ENCODE assay signal across 24 cellular contexts in genomic region chr20:47137231-47137865, GRCh38.
A peak's percentile ranks its signal among the peaks of the same experiment; 100 is the strongest.
DNase-seq lines count a peak whose midpoint lies in the region; ATAC-seq and TF ChIP-seq lines count a peak whose summit lies in the region.
"Had no signal": no experiment of that assay in that cellular context is flagged by ENCODE, and none has a peak within 500 bp of the region (broad histone marks: within the 10 kb centered on the region; RNA-seq: fewer than 3 reads in every experiment).

No MANE protein-coding gene starts in this region.

- no peak overlapping the region for H3K9ac ChIP-seq in endodermal cell (ENCODE audit: extremely low read depth, low read length, poor library complexity, severe bottlenecking)
- H3K9ac ChIP-seq in skeletal muscle satellite cell (ENCODE audit: low read depth, low read length): no peak overlapping the region
- H3K9ac ChIP-seq: parathyroid adenoma had no signal

- 48 to 60% methylated on average over 1 to 4 of the region's 4 CpGs for WGBS in endodermal cell (ENCODE audit: insufficient coverage in 1 of 2, insufficient read length in 1 of 2), 2 experiments
- WGBS in esophagus muscularis mucosa: 63% methylated on average over 4 of the region's 4 CpGs

- H3K27ac ChIP-seq in endodermal cell (ENCODE audit: low read depth, low read length) (no peak overlapping the region), esophagus muscularis mucosa (replicated peaks in 1 of 4) (no peak overlapping the region)
- H3K27ac ChIP-seq: coronary artery, heart right ventricle, left lung, parathyroid adenoma had no signal

- peaks cover 16% of the 10 kb centered on the region for H3K9me3 Mint-ChIP-seq in endodermal cell
- H3K9me3 Mint-ChIP-seq in activated naive CD4-positive, alpha-beta T cell treated with anti-CD3 and anti-CD28 coated beads, Interleukin-2, amount 50 U/mL, for 72 hours: peaks cover 7% of the 10 kb centered on the region in 2 donors
- H3K9me3 Mint-ChIP-seq: activated CD8-positive, alpha-beta T cell treated with anti-CD3 and anti-CD28 coated beads for 36 hours; natural killer cell treated with Interleukin-12 subunit alpha and Interleukin-12 subunit beta and Interleukin-15 and Interleukin-18, amount 100 ng/mL, for 72 hours had no signal

- H3K27ac Mint-ChIP-seq in endodermal cell: peak overlapping the region; percentile 56
- no peak overlapping the region for H3K27ac Mint-ChIP-seq in activated naive CD4-positive, alpha-beta T cell treated with anti-CD3 and anti-CD28 coated beads, Interleukin-2, amount 50 U/mL, for 72 hours
- H3K27ac Mint-ChIP-seq: activated CD8-positive, alpha-beta T cell treated with anti-CD3 and anti-CD28 coated beads for 36 hours; CD8-positive, alpha-beta memory T cell; natural killer cell treated with Interleukin-12 subunit alpha and Interleukin-12 subunit beta and Interleukin-15 and Interleukin-18, amount 100 ng/mL, for 72 hours; stimulated activated memory B cell treated with anti-CD40 and anti-IgM and Interleukin-4, amounts not matched to agents 10 μg/mL and 1 μg/mL and 100 μg/mL, for 72 hours had no signal

- peaks cover 16% of the 10 kb centered on the region for H3K36me3 ChIP-seq in endodermal cell (ENCODE audit: control insufficient read depth, insufficient read depth, low read length)
- H3K36me3 ChIP-seq in skeletal muscle satellite cell (ENCODE audit: insufficient read depth, low read length): no peaks in the 10 kb centered on the region
- no peaks in the 10 kb centered on the region for H3K36me3 ChIP-seq in esophagus muscularis mucosa
- H3K36me3 ChIP-seq: heart right ventricle, left lung had no signal

- peak; percentile 61 for DNase-seq in ELR (ENCODE audit: low read depth)
- peak; percentile 15 for DNase-seq in LHCN-M2 (ENCODE audit: low read depth)
- DNase-seq in endodermal cell: no peak
- DNase-seq in esophagus muscularis mucosa (ENCODE audit: extremely low spot score): no peak
- no peak for DNase-seq in activated naive CD4-positive, alpha-beta T cell treated with anti-CD3 and anti-CD28 coated beads, Interleukin-2, amount 50 U/mL, for 72 hours (ENCODE audit: low spot score in 2 of 2)
- DNase-seq in C1 segment of cervical spinal cord (lab: John Stamatoyannopoulos, UW): no peak
- no peak for DNase-seq in GM13977 (ENCODE audit: low spot score)
- DNase-seq: activated CD4-positive, CD25-positive, alpha-beta regulatory T cell treated with anti-CD3 and anti-CD28 coated beads, Interleukin-2, amount 50 U/mL, for 72 hours; activated CD8-positive, alpha-beta T cell treated with anti-CD3 and anti-CD28 coated beads for 36 hours; activated T-cell treated with anti-CD3 and anti-CD28 coated beads, Interleukin-2, amount 50 U/mL, for 1 hour; AML-193; amniotic stem cell; CD8-positive, alpha-beta memory T cell; heart right ventricle; left lung; MG63; NCI-H1417; NCI-H510A; SW 1271 had no signal

- H3K4me1 Mint-ChIP-seq in endodermal cell: peaks cover 18% of the 10 kb centered on the region
- H3K4me1 Mint-ChIP-seq: CD8-positive, alpha-beta memory T cell; stimulated activated memory B cell treated with anti-CD40 and anti-IgM and Interleukin-4, amounts not matched to agents 10 μg/mL and 1 μg/mL and 100 μg/mL, for 72 hours had no signal

- no peak overlapping the region for H3K4me3 Mint-ChIP-seq in endodermal cell
- H3K4me3 Mint-ChIP-seq: activated CD8-positive, alpha-beta T cell treated with anti-CD3 and anti-CD28 coated beads for 36 hours; CD8-positive, alpha-beta memory T cell; natural killer cell treated with Interleukin-12 subunit alpha and Interleukin-12 subunit beta and Interleukin-15 and Interleukin-18, amount 100 ng/mL, for 72 hours; stimulated activated memory B cell treated with anti-CD40 and anti-IgM and Interleukin-4, amounts not matched to agents 10 μg/mL and 1 μg/mL and 100 μg/mL, for 72 hours had no signal

- intact Hi-C loops in esophagus muscularis mucosa (cut with DNase I): no loop called here

- no peaks in the 10 kb centered on the region for H3K27me3 ChIP-seq in endodermal cell (ENCODE audit: control insufficient read depth, insufficient read depth, low read length, poor library complexity, severe bottlenecking)
- no peaks in the 10 kb centered on the region for H3K27me3 ChIP-seq in skeletal muscle satellite cell (ENCODE audit: control insufficient read depth, insufficient read depth, low read length)
- H3K27me3 ChIP-seq in esophagus muscularis mucosa: no peaks in the 10 kb centered on the region
- H3K27me3 ChIP-seq: heart right ventricle, left lung, MG63 had no signal

- H3K9me3 ChIP-seq in endodermal cell (ENCODE audit: control insufficient read depth, low read length) (peaks cover 15% of the 10 kb centered on the region), skeletal muscle satellite cell (replicated peaks; ENCODE audit: low read length) (no peaks in the 10 kb centered on the region), esophagus muscularis mucosa (peaks cover 0 to 7% (median 0%) of the 10 kb centered on the region in 4 donors)

- TF ChIP-seq EP300 in esophagus muscularis mucosa (IDR thresholded peaks at IDR 0.05): no peak

- H3K4me3 ChIP-seq in endodermal cell (ENCODE audit: low read length) (no peak overlapping the region), skeletal muscle satellite cell (ENCODE audit: low read length) (no peak overlapping the region), esophagus muscularis mucosa (no peak overlapping the region)
- H3K4me3 ChIP-seq: coronary artery, heart right ventricle, left lung, MG63 had no signal

- TF ChIP-seq POLR2A in esophagus muscularis mucosa (IDR thresholded peaks at IDR 0.05; ENCODE audit: low read depth): no peak

- peak overlapping the region; percentile 20 for H3K4me2 ChIP-seq in skeletal muscle satellite cell (ENCODE audit: low read length)

- H3K36me3 Mint-ChIP-seq in endodermal cell (ENCODE audit: low read depth): peaks cover 11% of the 10 kb centered on the region
- H3K36me3 Mint-ChIP-seq in activated naive CD4-positive, alpha-beta T cell treated with anti-CD3 and anti-CD28 coated beads, Interleukin-2, amount 50 U/mL, for 72 hours: no peaks in the 10 kb centered on the region
- H3K36me3 Mint-ChIP-seq: CD8-positive, alpha-beta memory T cell; natural killer cell treated with Interleukin-12 subunit alpha and Interleukin-12 subunit beta and Interleukin-15 and Interleukin-18, amount 100 ng/mL, for 72 hours; stimulated activated memory B cell treated with anti-CD40 and anti-IgM and Interleukin-4, amounts not matched to agents 10 μg/mL and 1 μg/mL and 100 μg/mL, for 72 hours had no signal

- TF ChIP-seq CTCF in endodermal cell (conservative IDR thresholded peaks at IDR 0.05) (no peak), esophagus muscularis mucosa (IDR thresholded peaks at IDR 0.05) (no peak), GM13977 (IDR thresholded peaks at IDR 0.05; ENCODE audit: extremely low read depth, insufficient read depth, missing control alignments) (no peak)

- in situ Hi-C loops in GM13977 (cut with MboI; ENCODE audit: low pct_unique_long_range_greater_than_20kb, low sequenced_read_pairs, unreplicated experiment): no loop called here

- no peaks in the 10 kb centered on the region for H3K27me3 Mint-ChIP-seq in endodermal cell (ENCODE audit: insufficient read depth)
- H3K27me3 Mint-ChIP-seq: stimulated activated memory B cell treated with anti-CD40 and anti-IgM and Interleukin-4, amounts not matched to agents 10 μg/mL and 1 μg/mL and 100 μg/mL, for 72 hours had no signal

- H3K4me1 ChIP-seq in endodermal cell (ENCODE audit: control insufficient read depth, insufficient read depth, low read length) (no peaks in the 10 kb centered on the region), skeletal muscle satellite cell (ENCODE audit: control insufficient read depth, insufficient read depth, low read length) (peaks cover 29% of the 10 kb centered on the region), esophagus muscularis mucosa (peaks cover 0 to 7% (median 0%) of the 10 kb centered on the region in 4 donors)
- H3K4me1 ChIP-seq: left lung, parathyroid adenoma had no signal

- no peak for ATAC-seq in activated naive CD4-positive, alpha-beta T cell treated with anti-CD3 and anti-CD28 coated beads, Interleukin-2, amount 50 U/mL, for 72 hours
- ATAC-seq: activated CD8-positive, alpha-beta T cell treated with anti-CD3 and anti-CD28 coated beads for 36 hours; heart right ventricle; left lung; natural killer cell treated with Interleukin-12 subunit alpha and Interleukin-12 subunit beta and Interleukin-15 and Interleukin-18, amount 100 ng/mL, for 72 hours; stimulated activated memory B cell treated with anti-CD40 and anti-IgM and Interleukin-4, amounts not matched to agents 10 μg/mL and 1 μg/mL and 100 μg/mL, for 72 hours had no signal

Comparison
In these comparisons a context has a peak if more than half of its experiments do, and no peak if none do; other contexts are left out.
1. DNase-seq: peak in ELR (single experiment) and LHCN-M2 (single experiment); none in endodermal cell (single experiment), esophagus muscularis mucosa (single experiment), activated naive CD4-positive, alpha-beta T cell treated with anti-CD3 and anti-CD28 coated beads, Interleukin-2, amount 50 U/mL, for 72 hours (0 of 2), C1 segment of cervical spinal cord (0 of 14) and GM13977 (single experiment).